In genomic region chr7:29565634-29565981, GRCh38 we compare ENCODE assay signal across 1 cellular context.
TF ChIP-seq lines count a peak whose summit lies in the region.

No MANE protein-coding gene starts in this region.

TF ChIP-seq in SK-N-SH treated with all-trans-retinoic acid at 6 μM for 48 hours, 23 proteins besides CTCF, POLR2A, EP300 and RAD21 (continued from another document):
- TF ChIP-seq PATZ1 (CRISPR knock-in tag; IDR thresholded peaks at IDR 0.05; ENCODE audit: borderline replicate concordance) (no peak), PPARA (CRISPR knock-in tag; IDR thresholded peaks at IDR 0.05; ENCODE audit: borderline replicate concordance) (no peak), ZNF565 (CRISPR knock-in tag; conservative IDR thresholded peaks at IDR 0.05; ENCODE audit: low read depth) (no peak), ISL1 (CRISPR knock-in tag; IDR thresholded peaks at IDR 0.05) (no peak), BACH2 (CRISPR knock-in tag; IDR thresholded peaks at IDR 0.05; ENCODE audit: borderline replicate concordance) (no peak), ARNTL (CRISPR knock-in tag; IDR thresholded peaks at IDR 0.05; ENCODE audit: borderline replicate concordance, low read depth) (no peak), GLIS3 (CRISPR knock-in tag; IDR thresholded peaks at IDR 0.05) (no peak), ESRRG (CRISPR knock-in tag; IDR thresholded peaks at IDR 0.05) (no peak), ZNF8 (CRISPR knock-in tag; IDR thresholded peaks at IDR 0.05) (no peak), POU6F1 (CRISPR knock-in tag; IDR thresholded peaks at IDR 0.05; ENCODE audit: borderline replicate concordance, low read depth) (no peak), TOX (CRISPR knock-in tag; IDR thresholded peaks at IDR 0.05; ENCODE audit: borderline replicate concordance) (no peak), ZNF70 (CRISPR knock-in tag; IDR thresholded peaks at IDR 0.05) (no peak), ZC3H10 (CRISPR knock-in tag; IDR thresholded peaks at IDR 0.05) (no peak)
